2 cellular contexts compared by ENCODE assay signal in the genomic region with DNA sequence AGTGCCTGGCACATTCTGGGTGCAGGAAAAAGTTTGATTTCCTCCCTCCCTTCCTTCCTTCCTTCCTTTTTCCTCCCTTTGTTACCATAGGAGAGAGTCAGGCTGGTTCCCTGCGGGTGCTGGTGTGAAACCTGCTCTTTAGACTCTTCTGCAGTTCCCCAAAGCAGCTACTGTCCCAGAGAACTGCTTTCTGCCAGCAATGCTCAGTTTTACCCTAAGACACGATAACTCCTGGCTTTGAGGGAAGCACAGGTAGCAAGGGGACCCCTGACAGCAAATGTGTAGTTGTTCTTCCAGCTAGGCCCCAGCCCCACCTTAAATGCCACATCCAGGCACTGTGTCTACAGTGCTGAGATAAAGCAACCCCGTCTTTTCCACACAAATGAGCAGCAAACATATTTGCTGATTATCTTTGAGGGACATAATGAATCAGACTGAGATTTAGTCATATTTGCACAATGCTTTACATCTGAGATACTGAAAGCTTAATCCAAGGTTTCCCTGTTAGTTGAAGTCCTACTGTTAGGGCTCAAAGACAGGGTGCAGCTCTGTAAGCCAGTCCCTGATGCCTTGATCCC.
TF ChIP-seq lines count a peak whose summit lies in the region.

No MANE protein-coding gene starts in this region.

TF ChIP-seq in GM23338, 12 proteins besides CTCF, POLR2A, EP300 and RAD21 (continues in another document):
- TF ChIP-seq ZNF331 (CRISPR knock-in tag; IDR thresholded peaks at IDR 0.05; ENCODE audit: low read depth) (no peak), ZNF114 (CRISPR knock-in tag; IDR thresholded peaks at IDR 0.05) (no peak), EZH2phosphoT487 (IDR thresholded peaks at IDR 0.05; ENCODE audit: unreplicated experiment) (no peak), POLR2AphosphoS5 (IDR thresholded peaks at IDR 0.05; ENCODE audit: low read depth) (no peak), JUNB (IDR thresholded peaks at IDR 0.05; ENCODE audit: unreplicated experiment) (no peak), NANOG (IDR thresholded peaks at IDR 0.05; ENCODE audit: borderline replicate concordance) (no peak)
- TF ChIP-seq, protein P1, sequence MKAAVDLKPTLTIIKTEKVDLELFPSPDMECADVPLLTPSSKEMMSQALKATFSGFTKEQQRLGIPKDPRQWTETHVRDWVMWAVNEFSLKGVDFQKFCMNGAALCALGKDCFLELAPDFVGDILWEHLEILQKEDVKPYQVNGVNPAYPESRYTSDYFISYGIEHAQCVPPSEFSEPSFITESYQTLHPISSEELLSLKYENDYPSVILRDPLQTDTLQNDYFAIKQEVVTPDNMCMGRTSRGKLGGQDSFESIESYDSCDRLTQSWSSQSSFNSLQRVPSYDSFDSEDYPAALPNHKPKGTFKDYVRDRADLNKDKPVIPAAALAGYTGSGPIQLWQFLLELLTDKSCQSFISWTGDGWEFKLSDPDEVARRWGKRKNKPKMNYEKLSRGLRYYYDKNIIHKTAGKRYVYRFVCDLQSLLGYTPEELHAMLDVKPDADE (IDR thresholded peaks at IDR 0.05) = no peak
- TF ChIP-seq, protein P2, sequence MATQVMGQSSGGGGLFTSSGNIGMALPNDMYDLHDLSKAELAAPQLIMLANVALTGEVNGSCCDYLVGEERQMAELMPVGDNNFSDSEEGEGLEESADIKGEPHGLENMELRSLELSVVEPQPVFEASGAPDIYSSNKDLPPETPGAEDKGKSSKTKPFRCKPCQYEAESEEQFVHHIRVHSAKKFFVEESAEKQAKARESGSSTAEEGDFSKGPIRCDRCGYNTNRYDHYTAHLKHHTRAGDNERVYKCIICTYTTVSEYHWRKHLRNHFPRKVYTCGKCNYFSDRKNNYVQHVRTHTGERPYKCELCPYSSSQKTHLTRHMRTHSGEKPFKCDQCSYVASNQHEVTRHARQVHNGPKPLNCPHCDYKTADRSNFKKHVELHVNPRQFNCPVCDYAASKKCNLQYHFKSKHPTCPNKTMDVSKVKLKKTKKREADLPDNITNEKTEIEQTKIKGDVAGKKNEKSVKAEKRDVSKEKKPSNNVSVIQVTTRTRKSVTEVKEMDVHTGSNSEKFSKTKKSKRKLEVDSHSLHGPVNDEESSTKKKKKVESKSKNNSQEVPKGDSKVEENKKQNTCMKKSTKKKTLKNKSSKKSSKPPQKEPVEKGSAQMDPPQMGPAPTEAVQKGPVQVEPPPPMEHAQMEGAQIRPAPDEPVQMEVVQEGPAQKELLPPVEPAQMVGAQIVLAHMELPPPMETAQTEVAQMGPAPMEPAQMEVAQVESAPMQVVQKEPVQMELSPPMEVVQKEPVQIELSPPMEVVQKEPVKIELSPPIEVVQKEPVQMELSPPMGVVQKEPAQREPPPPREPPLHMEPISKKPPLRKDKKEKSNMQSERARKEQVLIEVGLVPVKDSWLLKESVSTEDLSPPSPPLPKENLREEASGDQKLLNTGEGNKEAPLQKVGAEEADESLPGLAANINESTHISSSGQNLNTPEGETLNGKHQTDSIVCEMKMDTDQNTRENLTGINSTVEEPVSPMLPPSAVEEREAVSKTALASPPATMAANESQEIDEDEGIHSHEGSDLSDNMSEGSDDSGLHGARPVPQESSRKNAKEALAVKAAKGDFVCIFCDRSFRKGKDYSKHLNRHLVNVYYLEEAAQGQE (IDR thresholded peaks at IDR 0.05; ENCODE audit: unreplicated experiment) = no peak
- TF ChIP-seq, protein P3, sequence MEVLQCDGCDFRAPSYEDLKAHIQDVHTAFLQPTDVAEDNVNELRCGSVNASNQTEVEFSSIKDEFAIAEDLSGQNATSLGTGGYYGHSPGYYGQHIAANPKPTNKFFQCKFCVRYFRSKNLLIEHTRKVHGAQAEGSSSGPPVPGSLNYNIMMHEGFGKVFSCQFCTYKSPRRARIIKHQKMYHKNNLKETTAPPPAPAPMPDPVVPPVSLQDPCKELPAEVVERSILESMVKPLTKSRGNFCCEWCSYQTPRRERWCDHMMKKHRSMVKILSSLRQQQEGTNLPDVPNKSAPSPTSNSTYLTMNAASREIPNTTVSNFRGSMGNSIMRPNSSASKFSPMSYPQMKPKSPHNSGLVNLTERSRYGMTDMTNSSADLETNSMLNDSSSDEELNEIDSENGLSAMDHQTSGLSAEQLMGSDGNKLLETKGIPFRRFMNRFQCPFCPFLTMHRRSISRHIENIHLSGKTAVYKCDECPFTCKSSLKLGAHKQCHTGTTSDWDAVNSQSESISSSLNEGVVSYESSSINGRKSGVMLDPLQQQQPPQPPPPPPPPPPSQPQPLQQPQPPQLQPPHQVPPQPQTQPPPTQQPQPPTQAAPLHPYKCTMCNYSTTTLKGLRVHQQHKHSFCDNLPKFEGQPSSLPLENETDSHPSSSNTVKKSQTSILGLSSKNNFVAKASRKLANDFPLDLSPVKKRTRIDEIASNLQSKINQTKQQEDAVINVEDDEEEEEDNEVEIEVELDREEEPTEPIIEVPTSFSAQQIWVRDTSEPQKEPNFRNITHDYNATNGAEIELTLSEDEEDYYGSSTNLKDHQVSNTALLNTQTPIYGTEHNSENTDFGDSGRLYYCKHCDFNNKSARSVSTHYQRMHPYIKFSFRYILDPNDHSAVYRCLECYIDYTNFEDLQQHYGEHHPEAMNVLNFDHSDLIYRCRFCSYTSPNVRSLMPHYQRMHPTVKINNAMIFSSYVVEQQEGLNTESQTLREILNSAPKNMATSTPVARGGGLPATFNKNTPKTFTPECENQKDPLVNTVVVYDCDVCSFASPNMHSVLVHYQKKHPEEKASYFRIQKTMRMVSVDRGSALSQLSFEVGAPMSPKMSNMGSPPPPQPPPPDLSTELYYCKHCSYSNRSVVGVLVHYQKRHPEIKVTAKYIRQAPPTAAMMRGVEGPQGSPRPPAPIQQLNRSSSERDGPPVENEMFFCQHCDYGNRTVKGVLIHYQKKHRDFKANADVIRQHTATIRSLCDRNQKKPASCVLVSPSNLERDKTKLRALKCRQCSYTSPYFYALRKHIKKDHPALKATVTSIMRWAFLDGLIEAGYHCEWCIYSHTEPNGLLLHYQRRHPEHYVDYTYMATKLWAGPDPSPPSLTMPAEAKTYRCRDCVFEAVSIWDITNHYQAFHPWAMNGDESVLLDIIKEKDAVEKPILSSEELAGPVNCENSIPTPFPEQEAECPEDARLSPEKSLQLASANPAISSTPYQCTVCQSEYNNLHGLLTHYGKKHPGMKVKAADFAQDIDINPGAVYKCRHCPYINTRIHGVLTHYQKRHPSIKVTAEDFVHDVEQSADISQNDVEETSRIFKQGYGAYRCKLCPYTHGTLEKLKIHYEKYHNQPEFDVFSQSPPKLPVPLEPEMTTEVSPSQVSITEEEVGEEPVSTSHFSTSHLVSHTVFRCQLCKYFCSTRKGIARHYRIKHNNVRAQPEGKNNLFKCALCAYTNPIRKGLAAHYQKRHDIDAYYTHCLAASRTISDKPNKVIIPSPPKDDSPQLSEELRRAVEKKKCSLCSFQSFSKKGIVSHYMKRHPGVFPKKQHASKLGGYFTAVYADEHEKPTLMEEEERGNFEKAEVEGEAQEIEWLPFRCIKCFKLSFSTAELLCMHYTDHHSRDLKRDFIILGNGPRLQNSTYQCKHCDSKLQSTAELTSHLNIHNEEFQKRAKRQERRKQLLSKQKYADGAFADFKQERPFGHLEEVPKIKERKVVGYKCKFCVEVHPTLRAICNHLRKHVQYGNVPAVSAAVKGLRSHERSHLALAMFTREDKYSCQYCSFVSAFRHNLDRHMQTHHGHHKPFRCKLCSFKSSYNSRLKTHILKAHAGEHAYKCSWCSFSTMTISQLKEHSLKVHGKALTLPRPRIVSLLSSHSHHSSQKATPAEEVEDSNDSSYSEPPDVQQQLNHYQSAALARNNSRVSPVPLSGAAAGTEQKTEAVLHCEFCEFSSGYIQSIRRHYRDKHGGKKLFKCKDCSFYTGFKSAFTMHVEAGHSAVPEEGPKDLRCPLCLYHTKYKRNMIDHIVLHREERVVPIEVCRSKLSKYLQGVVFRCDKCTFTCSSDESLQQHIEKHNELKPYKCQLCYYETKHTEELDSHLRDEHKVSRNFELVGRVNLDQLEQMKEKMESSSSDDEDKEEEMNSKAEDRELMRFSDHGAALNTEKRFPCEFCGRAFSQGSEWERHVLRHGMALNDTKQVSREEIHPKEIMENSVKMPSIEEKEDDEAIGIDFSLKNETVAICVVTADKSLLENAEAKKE (CRISPR knock-in tag; IDR thresholded peaks at IDR 0.05) = no peak

TF ChIP-seq in HepG2, 621 proteins besides CTCF, POLR2A, EP300 and RAD21:
- TF ChIP-seq, protein P4, sequence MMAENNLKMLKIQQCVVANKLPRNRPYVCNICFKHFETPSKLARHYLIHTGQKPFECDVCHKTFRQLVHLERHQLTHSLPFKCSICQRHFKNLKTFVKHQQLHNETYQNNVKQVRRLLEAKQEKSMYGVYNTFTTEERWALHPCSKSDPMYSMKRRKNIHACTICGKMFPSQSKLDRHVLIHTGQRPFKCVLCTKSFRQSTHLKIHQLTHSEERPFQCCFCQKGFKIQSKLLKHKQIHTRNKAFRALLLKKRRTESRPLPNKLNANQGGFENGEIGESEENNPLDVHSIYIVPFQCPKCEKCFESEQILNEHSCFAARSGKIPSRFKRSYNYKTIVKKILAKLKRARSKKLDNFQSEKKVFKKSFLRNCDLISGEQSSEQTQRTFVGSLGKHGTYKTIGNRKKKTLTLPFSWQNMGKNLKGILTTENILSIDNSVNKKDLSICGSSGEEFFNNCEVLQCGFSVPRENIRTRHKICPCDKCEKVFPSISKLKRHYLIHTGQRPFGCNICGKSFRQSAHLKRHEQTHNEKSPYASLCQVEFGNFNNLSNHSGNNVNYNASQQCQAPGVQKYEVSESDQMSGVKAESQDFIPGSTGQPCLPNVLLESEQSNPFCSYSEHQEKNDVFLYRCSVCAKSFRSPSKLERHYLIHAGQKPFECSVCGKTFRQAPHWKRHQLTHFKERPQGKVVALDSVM (CRISPR knock-in tag; IDR thresholded peaks at IDR 0.05) = no peak
- TF ChIP-seq RXRB (CRISPR knock-in tag; IDR thresholded peaks at IDR 0.05; ENCODE audit: borderline replicate concordance) = no peak
- no peak for TF ChIP-seq ZNF546 (CRISPR knock-in tag; conservative IDR thresholded peaks at IDR 0.05)
- TF ChIP-seq, protein P5, sequence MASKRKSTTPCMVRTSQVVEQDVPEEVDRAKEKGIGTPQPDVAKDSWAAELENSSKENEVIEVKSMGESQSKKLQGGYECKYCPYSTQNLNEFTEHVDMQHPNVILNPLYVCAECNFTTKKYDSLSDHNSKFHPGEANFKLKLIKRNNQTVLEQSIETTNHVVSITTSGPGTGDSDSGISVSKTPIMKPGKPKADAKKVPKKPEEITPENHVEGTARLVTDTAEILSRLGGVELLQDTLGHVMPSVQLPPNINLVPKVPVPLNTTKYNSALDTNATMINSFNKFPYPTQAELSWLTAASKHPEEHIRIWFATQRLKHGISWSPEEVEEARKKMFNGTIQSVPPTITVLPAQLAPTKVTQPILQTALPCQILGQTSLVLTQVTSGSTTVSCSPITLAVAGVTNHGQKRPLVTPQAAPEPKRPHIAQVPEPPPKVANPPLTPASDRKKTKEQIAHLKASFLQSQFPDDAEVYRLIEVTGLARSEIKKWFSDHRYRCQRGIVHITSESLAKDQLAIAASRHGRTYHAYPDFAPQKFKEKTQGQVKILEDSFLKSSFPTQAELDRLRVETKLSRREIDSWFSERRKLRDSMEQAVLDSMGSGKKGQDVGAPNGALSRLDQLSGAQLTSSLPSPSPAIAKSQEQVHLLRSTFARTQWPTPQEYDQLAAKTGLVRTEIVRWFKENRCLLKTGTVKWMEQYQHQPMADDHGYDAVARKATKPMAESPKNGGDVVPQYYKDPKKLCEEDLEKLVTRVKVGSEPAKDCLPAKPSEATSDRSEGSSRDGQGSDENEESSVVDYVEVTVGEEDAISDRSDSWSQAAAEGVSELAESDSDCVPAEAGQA (IDR thresholded peaks at IDR 0.05; ENCODE audit: low read depth) = no peak
- TF ChIP-seq, protein P5 (CRISPR knock-in tag; IDR thresholded peaks at IDR 0.05; ENCODE audit: borderline replicate concordance) = no peak
- TF ChIP-seq BCL6 (CRISPR knock-in tag; IDR thresholded peaks at IDR 0.05) = no peak
- TF ChIP-seq HOXA7 (CRISPR knock-in tag; IDR thresholded peaks at IDR 0.05) = no peak
- no peak for TF ChIP-seq YEATS4 (CRISPR knock-in tag; IDR thresholded peaks at IDR 0.05; ENCODE audit: borderline replicate concordance)
- TF ChIP-seq ZNF350 (CRISPR knock-in tag; IDR thresholded peaks at IDR 0.05; ENCODE audit: borderline replicate concordance, low read depth) = no peak
- TF ChIP-seq ZC3H13 (CRISPR knock-in tag; IDR thresholded peaks at IDR 0.05) = no peak
- TF ChIP-seq, protein P6, sequence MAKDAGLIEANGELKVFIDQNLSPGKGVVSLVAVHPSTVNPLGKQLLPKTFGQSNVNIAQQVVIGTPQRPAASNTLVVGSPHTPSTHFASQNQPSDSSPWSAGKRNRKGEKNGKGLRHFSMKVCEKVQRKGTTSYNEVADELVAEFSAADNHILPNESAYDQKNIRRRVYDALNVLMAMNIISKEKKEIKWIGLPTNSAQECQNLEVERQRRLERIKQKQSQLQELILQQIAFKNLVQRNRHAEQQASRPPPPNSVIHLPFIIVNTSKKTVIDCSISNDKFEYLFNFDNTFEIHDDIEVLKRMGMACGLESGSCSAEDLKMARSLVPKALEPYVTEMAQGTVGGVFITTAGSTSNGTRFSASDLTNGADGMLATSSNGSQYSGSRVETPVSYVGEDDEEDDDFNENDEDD (CRISPR knock-in tag; IDR thresholded peaks at IDR 0.05; ENCODE audit: borderline replicate concordance) = no peak
- no peak for TF ChIP-seq TSC22D2 (CRISPR knock-in tag; IDR thresholded peaks at IDR 0.05; ENCODE audit: borderline replicate concordance)
- TF ChIP-seq, protein P7, sequence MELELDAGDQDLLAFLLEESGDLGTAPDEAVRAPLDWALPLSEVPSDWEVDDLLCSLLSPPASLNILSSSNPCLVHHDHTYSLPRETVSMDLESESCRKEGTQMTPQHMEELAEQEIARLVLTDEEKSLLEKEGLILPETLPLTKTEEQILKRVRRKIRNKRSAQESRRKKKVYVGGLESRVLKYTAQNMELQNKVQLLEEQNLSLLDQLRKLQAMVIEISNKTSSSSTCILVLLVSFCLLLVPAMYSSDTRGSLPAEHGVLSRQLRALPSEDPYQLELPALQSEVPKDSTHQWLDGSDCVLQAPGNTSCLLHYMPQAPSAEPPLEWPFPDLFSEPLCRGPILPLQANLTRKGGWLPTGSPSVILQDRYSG (CRISPR knock-in tag; IDR thresholded peaks at IDR 0.05) = no peak
- no peak for TF ChIP-seq ZNF382 (CRISPR knock-in tag; IDR thresholded peaks at IDR 0.05; ENCODE audit: borderline replicate concordance)
- no peak for TF ChIP-seq ZNF616 (CRISPR knock-in tag; IDR thresholded peaks at IDR 0.05; ENCODE audit: low read depth)
- TF ChIP-seq ZNF282 (IDR thresholded peaks at IDR 0.05; ENCODE audit: partially characterized antibody) = no peak
- no peak for TF ChIP-seq ZNF891 (CRISPR knock-in tag; IDR thresholded peaks at IDR 0.05)
- TF ChIP-seq CHD2 (IDR thresholded peaks at IDR 0.05; ENCODE audit: low read depth, low read length) = no peak
- no peak for TF ChIP-seq ZMYM2 (CRISPR knock-in tag; IDR thresholded peaks at IDR 0.05)
TF ChIP-seq in HepG2: peak in this region for 0.
